Comparison of ENCODE assay signal across 1 cellular context in the genomic region with DNA sequence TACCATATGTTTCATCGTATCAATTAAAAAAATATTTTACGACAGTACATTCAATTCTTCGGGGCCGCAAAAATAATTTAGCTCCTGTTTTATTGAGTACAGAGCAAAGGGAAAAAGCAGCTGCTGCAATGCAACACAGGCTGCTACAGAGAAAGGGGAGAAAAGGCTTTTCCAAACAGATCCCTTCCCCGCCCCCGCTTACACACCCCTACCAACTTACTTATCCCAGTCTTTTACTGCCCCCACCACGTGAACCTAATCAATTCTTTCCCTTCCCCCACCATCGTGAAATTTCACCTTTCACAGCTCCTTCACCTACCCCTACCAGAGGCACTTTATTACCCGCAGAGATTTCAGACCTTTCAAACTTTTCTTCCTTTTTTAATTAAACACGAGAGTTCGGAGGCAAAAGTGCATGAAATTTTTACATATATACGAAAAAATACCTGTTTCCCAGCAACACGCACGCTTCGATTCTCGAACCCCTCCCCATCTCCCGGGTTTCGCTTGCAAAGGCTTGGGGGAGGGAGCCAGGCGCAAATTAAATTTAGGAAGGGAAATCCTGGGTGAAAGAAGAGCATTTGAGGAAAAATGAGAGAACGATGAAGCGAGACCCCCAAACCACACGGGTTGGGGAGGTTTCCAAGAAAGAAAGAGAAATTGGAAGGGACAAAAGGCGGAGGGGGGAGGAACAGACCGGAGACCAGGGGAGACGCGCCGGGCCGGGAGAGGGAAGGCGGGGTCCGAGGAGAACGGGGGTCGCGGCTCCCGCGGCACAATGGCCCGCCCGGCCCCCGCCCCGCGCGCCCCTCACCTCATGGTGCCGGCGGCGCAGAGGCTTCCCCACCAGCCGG.
A peak's percentile ranks its signal among the peaks of the same experiment; 100 is the strongest.
TF ChIP-seq lines count a peak whose summit lies in the region.

No MANE protein-coding gene starts in this region.

TF ChIP-seq in HEK293, 187 proteins besides CTCF, POLR2A, EP300 and RAD21 (continued from another document and continues in another):
- TF ChIP-seq, protein P1, sequence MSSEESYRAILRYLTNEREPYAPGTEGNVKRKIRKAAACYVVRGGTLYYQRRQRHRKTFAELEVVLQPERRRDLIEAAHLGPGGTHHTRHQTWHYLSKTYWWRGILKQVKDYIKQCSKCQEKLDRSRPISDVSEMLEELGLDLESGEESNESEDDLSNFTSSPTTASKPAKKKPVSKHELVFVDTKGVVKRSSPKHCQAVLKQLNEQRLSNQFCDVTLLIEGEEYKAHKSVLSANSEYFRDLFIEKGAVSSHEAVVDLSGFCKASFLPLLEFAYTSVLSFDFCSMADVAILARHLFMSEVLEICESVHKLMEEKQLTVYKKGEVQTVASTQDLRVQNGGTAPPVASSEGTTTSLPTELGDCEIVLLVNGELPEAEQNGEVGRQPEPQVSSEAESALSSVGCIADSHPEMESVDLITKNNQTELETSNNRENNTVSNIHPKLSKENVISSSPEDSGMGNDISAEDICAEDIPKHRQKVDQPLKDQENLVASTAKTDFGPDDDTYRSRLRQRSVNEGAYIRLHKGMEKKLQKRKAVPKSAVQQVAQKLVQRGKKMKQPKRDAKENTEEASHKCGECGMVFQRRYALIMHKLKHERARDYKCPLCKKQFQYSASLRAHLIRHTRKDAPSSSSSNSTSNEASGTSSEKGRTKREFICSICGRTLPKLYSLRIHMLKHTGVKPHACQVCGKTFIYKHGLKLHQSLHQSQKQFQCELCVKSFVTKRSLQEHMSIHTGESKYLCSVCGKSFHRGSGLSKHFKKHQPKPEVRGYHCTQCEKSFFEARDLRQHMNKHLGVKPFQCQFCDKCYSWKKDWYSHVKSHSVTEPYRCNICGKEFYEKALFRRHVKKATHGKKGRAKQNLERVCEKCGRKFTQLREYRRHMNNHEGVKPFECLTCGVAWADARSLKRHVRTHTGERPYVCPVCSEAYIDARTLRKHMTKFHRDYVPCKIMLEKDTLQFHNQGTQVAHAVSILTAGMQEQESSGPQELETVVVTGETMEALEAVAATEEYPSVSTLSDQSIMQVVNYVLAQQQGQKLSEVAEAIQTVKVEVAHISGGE (tag by site-specific recombination; conservative IDR thresholded peaks at IDR 0.05; ENCODE audit: low read depth): peak; percentile 31
- peak; percentile 90 for TF ChIP-seq ZNF10 (tag by site-specific recombination; IDR thresholded peaks at IDR 0.05)
- no peak for TF ChIP-seq ZNF530 (tag by site-specific recombination; IDR thresholded peaks at IDR 0.05; ENCODE audit: low read depth)
- TF ChIP-seq ZFHX2 (tag by site-specific recombination; conservative IDR thresholded peaks at IDR 0.05): peak; percentile 88
- TF ChIP-seq, protein P2, sequence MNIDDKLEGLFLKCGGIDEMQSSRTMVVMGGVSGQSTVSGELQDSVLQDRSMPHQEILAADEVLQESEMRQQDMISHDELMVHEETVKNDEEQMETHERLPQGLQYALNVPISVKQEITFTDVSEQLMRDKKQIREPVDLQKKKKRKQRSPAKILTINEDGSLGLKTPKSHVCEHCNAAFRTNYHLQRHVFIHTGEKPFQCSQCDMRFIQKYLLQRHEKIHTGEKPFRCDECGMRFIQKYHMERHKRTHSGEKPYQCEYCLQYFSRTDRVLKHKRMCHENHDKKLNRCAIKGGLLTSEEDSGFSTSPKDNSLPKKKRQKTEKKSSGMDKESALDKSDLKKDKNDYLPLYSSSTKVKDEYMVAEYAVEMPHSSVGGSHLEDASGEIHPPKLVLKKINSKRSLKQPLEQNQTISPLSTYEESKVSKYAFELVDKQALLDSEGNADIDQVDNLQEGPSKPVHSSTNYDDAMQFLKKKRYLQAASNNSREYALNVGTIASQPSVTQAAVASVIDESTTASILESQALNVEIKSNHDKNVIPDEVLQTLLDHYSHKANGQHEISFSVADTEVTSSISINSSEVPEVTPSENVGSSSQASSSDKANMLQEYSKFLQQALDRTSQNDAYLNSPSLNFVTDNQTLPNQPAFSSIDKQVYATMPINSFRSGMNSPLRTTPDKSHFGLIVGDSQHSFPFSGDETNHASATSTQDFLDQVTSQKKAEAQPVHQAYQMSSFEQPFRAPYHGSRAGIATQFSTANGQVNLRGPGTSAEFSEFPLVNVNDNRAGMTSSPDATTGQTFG (tag by site-specific recombination; IDR thresholded peaks at IDR 0.05; ENCODE audit: borderline replicate concordance): 0 out of 2 replicates have a peak, but pooled peaks have one; percentile 49
- 0 out of 2 replicates have a peak, but pooled peaks have one; percentile 11 for TF ChIP-seq ZNF423 (tag by site-specific recombination; IDR thresholded peaks at IDR 0.05)
- TF ChIP-seq ZNF23 (tag by site-specific recombination; IDR thresholded peaks at IDR 0.05; ENCODE audit: borderline replicate concordance): no peak
- TF ChIP-seq KLF7 (tag by site-specific recombination; IDR thresholded peaks at IDR 0.05; ENCODE audit: borderline replicate concordance): peak; percentile 31; the same call in 1 of the 2 replicates
- no peak for TF ChIP-seq ZNF510 (tag by site-specific recombination; IDR thresholded peaks at IDR 0.05; ENCODE audit: insufficient replicate concordance)
- no peak for TF ChIP-seq ZNF626 (tag by site-specific recombination; IDR thresholded peaks at IDR 0.05)
- TF ChIP-seq PRDM1 (tag by site-specific recombination; IDR thresholded peaks at IDR 0.05): peak; percentile 96
- peak; percentile 66 for TF ChIP-seq OSR2 (tag by site-specific recombination; IDR thresholded peaks at IDR 0.05)
- TF ChIP-seq ZNF549 (tag by site-specific recombination; IDR thresholded peaks at IDR 0.05): no peak
- TF ChIP-seq, protein P3, sequence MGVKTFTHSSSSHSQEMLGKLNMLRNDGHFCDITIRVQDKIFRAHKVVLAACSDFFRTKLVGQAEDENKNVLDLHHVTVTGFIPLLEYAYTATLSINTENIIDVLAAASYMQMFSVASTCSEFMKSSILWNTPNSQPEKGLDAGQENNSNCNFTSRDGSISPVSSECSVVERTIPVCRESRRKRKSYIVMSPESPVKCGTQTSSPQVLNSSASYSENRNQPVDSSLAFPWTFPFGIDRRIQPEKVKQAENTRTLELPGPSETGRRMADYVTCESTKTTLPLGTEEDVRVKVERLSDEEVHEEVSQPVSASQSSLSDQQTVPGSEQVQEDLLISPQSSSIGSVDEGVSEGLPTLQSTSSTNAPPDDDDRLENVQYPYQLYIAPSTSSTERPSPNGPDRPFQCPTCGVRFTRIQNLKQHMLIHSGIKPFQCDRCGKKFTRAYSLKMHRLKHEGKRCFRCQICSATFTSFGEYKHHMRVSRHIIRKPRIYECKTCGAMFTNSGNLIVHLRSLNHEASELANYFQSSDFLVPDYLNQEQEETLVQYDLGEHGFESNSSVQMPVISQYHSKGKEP (tag by site-specific recombination; IDR thresholded peaks at IDR 0.05): peak; percentile 73
- TF ChIP-seq SP3 (tag by site-specific recombination; IDR thresholded peaks at IDR 0.05): peak; percentile 7; the same call in 1 of the 2 replicates
- TF ChIP-seq, protein P4, sequence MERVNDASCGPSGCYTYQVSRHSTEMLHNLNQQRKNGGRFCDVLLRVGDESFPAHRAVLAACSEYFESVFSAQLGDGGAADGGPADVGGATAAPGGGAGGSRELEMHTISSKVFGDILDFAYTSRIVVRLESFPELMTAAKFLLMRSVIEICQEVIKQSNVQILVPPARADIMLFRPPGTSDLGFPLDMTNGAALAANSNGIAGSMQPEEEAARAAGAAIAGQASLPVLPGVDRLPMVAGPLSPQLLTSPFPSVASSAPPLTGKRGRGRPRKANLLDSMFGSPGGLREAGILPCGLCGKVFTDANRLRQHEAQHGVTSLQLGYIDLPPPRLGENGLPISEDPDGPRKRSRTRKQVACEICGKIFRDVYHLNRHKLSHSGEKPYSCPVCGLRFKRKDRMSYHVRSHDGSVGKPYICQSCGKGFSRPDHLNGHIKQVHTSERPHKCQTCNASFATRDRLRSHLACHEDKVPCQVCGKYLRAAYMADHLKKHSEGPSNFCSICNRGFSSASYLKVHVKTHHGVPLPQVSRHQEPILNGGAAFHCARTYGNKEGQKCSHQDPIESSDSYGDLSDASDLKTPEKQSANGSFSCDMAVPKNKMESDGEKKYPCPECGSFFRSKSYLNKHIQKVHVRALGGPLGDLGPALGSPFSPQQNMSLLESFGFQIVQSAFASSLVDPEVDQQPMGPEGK (tag by site-specific recombination; IDR thresholded peaks at IDR 0.05): peak; percentile 90
- TF ChIP-seq ZNF157 (tag by site-specific recombination; IDR thresholded peaks at IDR 0.05): no peak
- no peak for TF ChIP-seq ZNF660 (tag by site-specific recombination; IDR thresholded peaks at IDR 0.05)
- TF ChIP-seq ZBTB1 (tag by site-specific recombination; IDR thresholded peaks at IDR 0.05): no peak; the same call in 1 of the 2 replicates
- no peak for TF ChIP-seq ZNF707 (tag by site-specific recombination; IDR thresholded peaks at IDR 0.05)
- no peak for TF ChIP-seq ZNF776 (tag by site-specific recombination; IDR thresholded peaks at IDR 0.05; ENCODE audit: borderline replicate concordance)
- no peak for TF ChIP-seq ZNF354C (tag by site-specific recombination; IDR thresholded peaks at IDR 0.05; ENCODE audit: borderline replicate concordance, low read depth)
- TF ChIP-seq HOXC10 (CRISPR knock-in tag; IDR thresholded peaks at IDR 0.05): no peak
- no peak for TF ChIP-seq ZNF324 (tag by site-specific recombination; IDR thresholded peaks at IDR 0.05)
- 0 out of 2 replicates have a peak, but pooled peaks have one; percentile 50 for TF ChIP-seq GLI4 (tag by site-specific recombination; IDR thresholded peaks at IDR 0.05)
- TF ChIP-seq, protein P5, sequence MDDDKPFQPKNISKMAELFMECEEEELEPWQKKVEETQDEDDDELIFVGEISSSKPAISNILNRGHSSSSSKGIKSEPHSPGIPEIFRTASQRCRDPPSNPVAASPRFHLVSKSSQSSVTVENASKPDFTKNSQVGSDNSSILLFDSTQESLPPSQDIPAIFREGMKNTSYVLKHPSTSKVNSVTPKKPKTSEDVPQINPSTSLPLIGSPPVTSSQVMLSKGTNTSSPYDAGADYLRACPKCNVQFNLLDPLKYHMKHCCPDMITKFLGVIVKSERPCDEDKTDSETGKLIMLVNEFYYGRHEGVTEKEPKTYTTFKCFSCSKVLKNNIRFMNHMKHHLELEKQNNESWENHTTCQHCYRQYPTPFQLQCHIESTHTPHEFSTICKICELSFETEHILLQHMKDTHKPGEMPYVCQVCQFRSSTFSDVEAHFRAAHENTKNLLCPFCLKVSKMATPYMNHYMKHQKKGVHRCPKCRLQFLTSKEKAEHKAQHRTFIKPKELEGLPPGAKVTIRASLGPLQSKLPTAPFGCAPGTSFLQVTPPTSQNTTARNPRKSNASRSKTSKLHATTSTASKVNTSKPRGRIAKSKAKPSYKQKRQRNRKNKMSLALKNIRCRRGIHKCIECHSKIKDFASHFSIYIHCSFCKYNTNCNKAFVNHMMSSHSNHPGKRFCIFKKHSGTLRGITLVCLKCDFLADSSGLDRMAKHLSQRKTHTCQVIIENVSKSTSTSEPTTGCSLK (tag by site-specific recombination; IDR thresholded peaks at IDR 0.05): no peak
- TF ChIP-seq, protein P6, sequence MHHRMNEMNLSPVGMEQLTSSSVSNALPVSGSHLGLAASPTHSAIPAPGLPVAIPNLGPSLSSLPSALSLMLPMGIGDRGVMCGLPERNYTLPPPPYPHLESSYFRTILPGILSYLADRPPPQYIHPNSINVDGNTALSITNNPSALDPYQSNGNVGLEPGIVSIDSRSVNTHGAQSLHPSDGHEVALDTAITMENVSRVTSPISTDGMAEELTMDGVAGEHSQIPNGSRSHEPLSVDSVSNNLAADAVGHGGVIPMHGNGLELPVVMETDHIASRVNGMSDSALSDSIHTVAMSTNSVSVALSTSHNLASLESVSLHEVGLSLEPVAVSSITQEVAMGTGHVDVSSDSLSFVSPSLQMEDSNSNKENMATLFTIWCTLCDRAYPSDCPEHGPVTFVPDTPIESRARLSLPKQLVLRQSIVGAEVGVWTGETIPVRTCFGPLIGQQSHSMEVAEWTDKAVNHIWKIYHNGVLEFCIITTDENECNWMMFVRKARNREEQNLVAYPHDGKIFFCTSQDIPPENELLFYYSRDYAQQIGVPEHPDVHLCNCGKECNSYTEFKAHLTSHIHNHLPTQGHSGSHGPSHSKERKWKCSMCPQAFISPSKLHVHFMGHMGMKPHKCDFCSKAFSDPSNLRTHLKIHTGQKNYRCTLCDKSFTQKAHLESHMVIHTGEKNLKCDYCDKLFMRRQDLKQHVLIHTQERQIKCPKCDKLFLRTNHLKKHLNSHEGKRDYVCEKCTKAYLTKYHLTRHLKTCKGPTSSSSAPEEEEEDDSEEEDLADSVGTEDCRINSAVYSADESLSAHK (tag by site-specific recombination; IDR thresholded peaks at IDR 0.05): no peak
- peak; percentile 39; the same call in 1 of the 2 replicates for TF ChIP-seq SCRT1 (tag by site-specific recombination; IDR thresholded peaks at IDR 0.05; ENCODE audit: borderline replicate concordance)
- no peak for TF ChIP-seq ZNF837 (tag by site-specific recombination; IDR thresholded peaks at IDR 0.05)
- TF ChIP-seq ZBTB8A (tag by site-specific recombination; IDR thresholded peaks at IDR 0.05): no peak
- TF ChIP-seq RBAK (tag by site-specific recombination; IDR thresholded peaks at IDR 0.05): no peak
- TF ChIP-seq EGR2 (tag by site-specific recombination; IDR thresholded peaks at IDR 0.05; ENCODE audit: low read depth): peak; percentile 93
- no peak for TF ChIP-seq ZBTB21 (tag by site-specific recombination; IDR thresholded peaks at IDR 0.05)
- no peak for TF ChIP-seq GLIS2 (tag by site-specific recombination; IDR thresholded peaks at IDR 0.05)
- TF ChIP-seq, protein P7, sequence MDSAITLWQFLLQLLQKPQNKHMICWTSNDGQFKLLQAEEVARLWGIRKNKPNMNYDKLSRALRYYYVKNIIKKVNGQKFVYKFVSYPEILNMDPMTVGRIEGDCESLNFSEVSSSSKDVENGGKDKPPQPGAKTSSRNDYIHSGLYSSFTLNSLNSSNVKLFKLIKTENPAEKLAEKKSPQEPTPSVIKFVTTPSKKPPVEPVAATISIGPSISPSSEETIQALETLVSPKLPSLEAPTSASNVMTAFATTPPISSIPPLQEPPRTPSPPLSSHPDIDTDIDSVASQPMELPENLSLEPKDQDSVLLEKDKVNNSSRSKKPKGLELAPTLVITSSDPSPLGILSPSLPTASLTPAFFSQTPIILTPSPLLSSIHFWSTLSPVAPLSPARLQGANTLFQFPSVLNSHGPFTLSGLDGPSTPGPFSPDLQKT (IDR thresholded peaks at IDR 0.05; ENCODE audit: borderline replicate concordance, low read depth, low read length): no peak
- TF ChIP-seq ZNF112 (tag by site-specific recombination; IDR thresholded peaks at IDR 0.05): no peak
- no peak for TF ChIP-seq ZNF350 (tag by site-specific recombination; IDR thresholded peaks at IDR 0.05)
- TF ChIP-seq, protein P8, sequence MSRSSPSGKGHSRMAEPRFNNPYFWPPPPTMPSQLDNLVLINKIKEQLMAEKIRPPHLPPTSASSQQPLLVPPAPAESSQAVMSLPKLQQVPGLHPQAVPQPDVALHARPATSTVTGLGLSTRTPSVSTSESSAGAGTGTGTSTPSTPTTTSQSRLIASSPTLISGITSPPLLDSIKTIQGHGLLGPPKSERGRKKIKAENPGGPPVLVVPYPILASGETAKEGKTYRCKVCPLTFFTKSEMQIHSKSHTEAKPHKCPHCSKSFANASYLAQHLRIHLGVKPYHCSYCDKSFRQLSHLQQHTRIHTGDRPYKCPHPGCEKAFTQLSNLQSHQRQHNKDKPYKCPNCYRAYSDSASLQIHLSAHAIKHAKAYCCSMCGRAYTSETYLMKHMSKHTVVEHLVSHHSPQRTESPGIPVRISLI (tag by site-specific recombination; IDR thresholded peaks at IDR 0.05): peak; percentile 11; the same call in 1 of the 2 replicates
- no peak for TF ChIP-seq ZNF623 (tag by site-specific recombination; IDR thresholded peaks at IDR 0.05)
- TF ChIP-seq ZNF133 (tag by site-specific recombination; IDR thresholded peaks at IDR 0.05): no peak
- TF ChIP-seq ZNF175 (tag by site-specific recombination; IDR thresholded peaks at IDR 0.05): no peak
- peak; percentile 97 for TF ChIP-seq FEZF1 (tag by site-specific recombination; IDR thresholded peaks at IDR 0.05)
- peak; percentile 54 for TF ChIP-seq ZXDB (tag by site-specific recombination; IDR thresholded peaks at IDR 0.05)
- TF ChIP-seq ZNF596 (tag by site-specific recombination; IDR thresholded peaks at IDR 0.05): no peak
